ENCODE assay signal across 9 cellular contexts in genomic region chr20:10501377-10501776, GRCh38.
DNase-seq lines count a peak whose midpoint lies in the region; ATAC-seq and TF ChIP-seq lines count a peak whose summit lies in the region.
"Had no signal": no experiment of that assay in that cellular context is flagged by ENCODE, and none has a peak within 500 bp of the region (broad histone marks: within the 10 kb centered on the region; RNA-seq: fewer than 3 reads in every experiment).

No MANE protein-coding gene starts in this region.

- WGBS in thymus = 20% methylated on average over 3 of the region's 3 CpGs

- intact Hi-C loops in activated CD8-positive, alpha-beta T cell treated with anti-CD3 and anti-CD28 coated beads for 36 hours (cut with micrococcal nuclease) = no loop called here

- no peaks in the 10 kb centered on the region for H3K9me3 Mint-ChIP-seq in activated CD8-positive, alpha-beta T cell treated with anti-CD3 and anti-CD28 coated beads for 36 hours

- peak overlapping the region; percentile 80 for H3K27ac ChIP-seq in thymus (ENCODE audit: low read depth)
- H3K27ac ChIP-seq: C4-2B had no signal

- CTCF ChIA-PET in activated CD8-positive, alpha-beta T cell treated with anti-CD3 and anti-CD28 coated beads for 36 hours (lab: Charles Lee) = no interaction called here

- peaks cover 5% of the 10 kb centered on the region for H3K4me1 ChIP-seq in thymus (ENCODE audit: control insufficient read depth, insufficient read depth, low read length)
- H3K4me1 ChIP-seq in HAP-1 = peaks cover 6% of the 10 kb centered on the region; the same call in 1 of the 2 replicates

- in situ Hi-C loops in HAP-1 (cut with MboI; ENCODE audit: low sequenced_read_pairs) = no loop called here

- no peaks in the 10 kb centered on the region for H3K27me3 Mint-ChIP-seq in activated CD8-positive, alpha-beta T cell treated with anti-CD3 and anti-CD28 coated beads for 36 hours

- H3K36me3 ChIP-seq in thymus (ENCODE audit: control insufficient read depth, insufficient read depth) (no peaks in the 10 kb centered on the region), HAP-1 (replicated peaks) (no peaks in the 10 kb centered on the region)

- no peaks in the 10 kb centered on the region for H3K9me3 ChIP-seq in thymus (ENCODE audit: control insufficient read depth)
- H3K9me3 ChIP-seq in HAP-1 = no peaks in the 10 kb centered on the region

- peaks cover 33% of the 10 kb centered on the region for H3K4me1 Mint-ChIP-seq in activated CD8-positive, alpha-beta T cell treated with anti-CD3 and anti-CD28 coated beads for 36 hours (ENCODE audit: low read depth)

- peak overlapping the region; percentile 78 for H3K4me3 Mint-ChIP-seq in activated CD8-positive, alpha-beta T cell treated with anti-CD3 and anti-CD28 coated beads for 36 hours

- H3K27me3 ChIP-seq in thymus (ENCODE audit: control insufficient read depth, insufficient read depth) (no peaks in the 10 kb centered on the region), HAP-1 (ENCODE audit: low read depth) (no peaks in the 10 kb centered on the region)

- ATAC-seq in activated CD8-positive, alpha-beta T cell treated with anti-CD3 and anti-CD28 coated beads for 36 hours = peak; percentile 35

- DNase-seq in activated gamma-delta T cell treated with Interleukin-2 at 50 U/mL for 16 hours (peak; percentile 5), activated gamma-delta T cell (lab: John Stamatoyannopoulos, UW) (no peak), hippocampal formation (lab: John Stamatoyannopoulos, UW) (peak; percentile 37 to 76), HCEC 1CT (no peak), HAP-1 (ENCODE audit: low spot score in 2 of 2) (no peak), NCI-H226 (no peak)
- DNase-seq in activated CD8-positive, alpha-beta T cell treated with anti-CD3 and anti-CD28 coated beads for 36 hours = peak; percentile 33

- TF ChIP-seq CTCF in activated CD8-positive, alpha-beta T cell treated with anti-CD3 and anti-CD28 coated beads for 36 hours (IDR thresholded peaks at IDR 0.05) = no peak

- H3K4me3 ChIP-seq in thymus (ENCODE audit: low read length) = peak overlapping the region; percentile 24
- H3K4me3 ChIP-seq in HAP-1 = no peak overlapping the region

- H3K27ac Mint-ChIP-seq in activated CD8-positive, alpha-beta T cell treated with anti-CD3 and anti-CD28 coated beads for 36 hours = peak overlapping the region; percentile 89

- POLR2A ChIA-PET in activated CD8-positive, alpha-beta T cell treated with anti-CD3 and anti-CD28 coated beads for 36 hours (lab: Charles Lee) = no interaction called here

- H3K36me3 Mint-ChIP-seq in activated CD8-positive, alpha-beta T cell treated with anti-CD3 and anti-CD28 coated beads for 36 hours (ENCODE audit: low read depth) = no peaks in the 10 kb centered on the region

Comparison
In these comparisons a context has a peak if more than half of its experiments do, and no peak if none do; other contexts are left out.
1. DNase-seq: peak in activated gamma-delta T cell treated with Interleukin-2 at 50 U/mL for 16 hours (single experiment), activated CD8-positive, alpha-beta T cell treated with anti-CD3 and anti-CD28 coated beads for 36 hours (single experiment) and hippocampal formation (2 of 2); none in activated gamma-delta T cell (single experiment), HCEC 1CT (single experiment), HAP-1 (0 of 2) and NCI-H226 (single experiment).